In genomic region chr1:184649500-184649899, GRCh38 we compare ENCODE assay signal across 12 cellular contexts.
DNase-seq lines count a peak whose midpoint lies in the region; ATAC-seq and TF ChIP-seq lines count a peak whose summit lies in the region.
"Had no signal": no experiment of that assay in that cellular context is flagged by ENCODE, and none has a peak within 500 bp of the region (broad histone marks: within the 10 kb centered on the region; RNA-seq: fewer than 3 reads in every experiment).

No MANE protein-coding gene starts in this region.

- TF ChIP-seq CTCF in BJ (IDR thresholded peaks at IDR 0.05; ENCODE audit: insufficient read depth, low read depth, low read length): no peak
- TF ChIP-seq CTCF in fibroblast of pulmonary artery (IDR thresholded peaks at IDR 0.05; ENCODE audit: low read length, missing control alignments): no peak
- no peak for TF ChIP-seq CTCF in testis (IDR thresholded peaks at IDR 0.05)

- WGBS in testis, 2 donors: 78 to 93% methylated on average over 7 of the region's 7 CpGs

- H3K4me3 ChIP-seq in BJ (ENCODE audit: low read depth, low read length) (no peak overlapping the region), fibroblast of pulmonary artery (replicated peaks; ENCODE audit: low read depth, low read length) (no peak overlapping the region), testis (no peak overlapping the region)

- H3K36me3 ChIP-seq in BJ (ENCODE audit: control insufficient read depth, insufficient read depth, low read length): no peaks in the 10 kb centered on the region
- no peaks in the 10 kb centered on the region for H3K36me3 ChIP-seq in testis (ENCODE audit: low read depth, missing control alignments)
- H3K36me3 ChIP-seq: neutrophil had no signal

- no peaks in the 10 kb centered on the region for H3K36me3 Mint-ChIP-seq in natural killer cell treated with Interleukin-12 subunit alpha and Interleukin-12 subunit beta and Interleukin-15 and Interleukin-18, amount 100 ng/mL, for 72 hours
- H3K36me3 Mint-ChIP-seq: activated naive CD4-positive, alpha-beta T cell treated with anti-CD3 and anti-CD28 coated beads, Interleukin-2, amount 50 U/mL, for 24 hours had no signal

- ATAC-seq in GM19452 (IDR thresholded peaks at IDR 0.05; ENCODE audit: unreplicated experiment) (peak; percentile 74), HG03378 (IDR thresholded peaks at IDR 0.05; ENCODE audit: unreplicated experiment) (peak; percentile 87)
- ATAC-seq in natural killer cell treated with Interleukin-12 subunit alpha and Interleukin-12 subunit beta and Interleukin-15 and Interleukin-18, amount 100 ng/mL, for 72 hours: no peak
- ATAC-seq: esophagus mucosa had no signal

- peak; percentile 35 for DNase-seq in BJ (ENCODE audit: low read depth)
- DNase-seq in fibroblast of pulmonary artery (ENCODE audit: low read depth): peak; percentile 11
- no peak for DNase-seq in NCI-H2081 treated with DMSO at 0.1 percent for 48 hours (lab: John Stamatoyannopoulos, UW)
- DNase-seq in COLO829 (ENCODE audit: low spot score): no peak
- no peak for DNase-seq in testis
- DNase-seq in natural killer cell treated with Interleukin-12 subunit alpha and Interleukin-12 subunit beta and Interleukin-15 and Interleukin-18, amount 100 ng/mL, for 72 hours (ENCODE audit: low spot score): no peak

- H3K27ac Mint-ChIP-seq in natural killer cell treated with Interleukin-12 subunit alpha and Interleukin-12 subunit beta and Interleukin-15 and Interleukin-18, amount 100 ng/mL, for 72 hours: no peak overlapping the region
- H3K27ac Mint-ChIP-seq: activated naive CD4-positive, alpha-beta T cell treated with anti-CD3 and anti-CD28 coated beads, Interleukin-2, amount 50 U/mL, for 24 hours; B cell had no signal

- no peaks in the 10 kb centered on the region for H3K4me1 ChIP-seq in testis

- no peak overlapping the region for H3K27ac ChIP-seq in testis
- H3K27ac ChIP-seq: neutrophil had no signal

- H3K27me3 Mint-ChIP-seq in natural killer cell treated with Interleukin-12 subunit alpha and Interleukin-12 subunit beta and Interleukin-15 and Interleukin-18, amount 100 ng/mL, for 72 hours: peaks cover 18 to 30% of the 10 kb centered on the region in 2 donors

- no peaks in the 10 kb centered on the region for H3K9me3 Mint-ChIP-seq in natural killer cell treated with Interleukin-12 subunit alpha and Interleukin-12 subunit beta and Interleukin-15 and Interleukin-18, amount 100 ng/mL, for 72 hours
- H3K9me3 Mint-ChIP-seq: activated naive CD4-positive, alpha-beta T cell treated with anti-CD3 and anti-CD28 coated beads, Interleukin-2, amount 50 U/mL, for 24 hours had no signal

- no peaks in the 10 kb centered on the region; the same call in 1 of the 2 replicates for H3K27me3 ChIP-seq in BJ (ENCODE audit: control insufficient read depth, insufficient read depth, low read length)
- no peaks in the 10 kb centered on the region for H3K27me3 ChIP-seq in testis
- H3K27me3 ChIP-seq: neutrophil had no signal

- intact Hi-C loops in testis (cut with DNase I; ENCODE audit: low total_unique reads): no loop called here

- H3K9me3 ChIP-seq in testis: no peaks in the 10 kb centered on the region
- H3K9me3 ChIP-seq: neutrophil had no signal

- peaks cover 0 to 4% of the 10 kb centered on the region in 2 donors for H3K4me1 Mint-ChIP-seq in natural killer cell treated with Interleukin-12 subunit alpha and Interleukin-12 subunit beta and Interleukin-15 and Interleukin-18, amount 100 ng/mL, for 72 hours (ENCODE audit: low read depth in 2 of 2)
- H3K4me1 Mint-ChIP-seq: activated naive CD4-positive, alpha-beta T cell treated with anti-CD3 and anti-CD28 coated beads, Interleukin-2, amount 50 U/mL, for 24 hours; B cell had no signal

- no peak overlapping the region for H3K4me3 Mint-ChIP-seq in natural killer cell treated with Interleukin-12 subunit alpha and Interleukin-12 subunit beta and Interleukin-15 and Interleukin-18, amount 100 ng/mL, for 72 hours
- H3K4me3 Mint-ChIP-seq: activated naive CD4-positive, alpha-beta T cell treated with anti-CD3 and anti-CD28 coated beads, Interleukin-2, amount 50 U/mL, for 24 hours; B cell had no signal

- CTCF ChIA-PET in BJ (lab: Yijun Ruan, JAX): no interaction called here

- POLR2A ChIA-PET in BJ (lab: Charles Lee): no interaction called here

- TF ChIP-seq POLR2A in testis (IDR thresholded peaks at IDR 0.05): no peak

Comparison
In these comparisons a context has a peak if more than half of its experiments do, and no peak if none do; other contexts are left out.
1. DNase-seq: peak in BJ (single experiment) and fibroblast of pulmonary artery (single experiment); none in NCI-H2081 treated with DMSO at 0.1 percent for 48 hours (single experiment), COLO829 (single experiment), testis (single experiment) and natural killer cell treated with Interleukin-12 subunit alpha and Interleukin-12 subunit beta and Interleukin-15 and Interleukin-18, amount 100 ng/mL, for 72 hours (single experiment).
2. ATAC-seq: peak in GM19452 (single experiment) and HG03378 (single experiment); none in natural killer cell treated with Interleukin-12 subunit alpha and Interleukin-12 subunit beta and Interleukin-15 and Interleukin-18, amount 100 ng/mL, for 72 hours (0 of 2).